8 cellular contexts compared by ENCODE assay signal in the genomic region with DNA sequence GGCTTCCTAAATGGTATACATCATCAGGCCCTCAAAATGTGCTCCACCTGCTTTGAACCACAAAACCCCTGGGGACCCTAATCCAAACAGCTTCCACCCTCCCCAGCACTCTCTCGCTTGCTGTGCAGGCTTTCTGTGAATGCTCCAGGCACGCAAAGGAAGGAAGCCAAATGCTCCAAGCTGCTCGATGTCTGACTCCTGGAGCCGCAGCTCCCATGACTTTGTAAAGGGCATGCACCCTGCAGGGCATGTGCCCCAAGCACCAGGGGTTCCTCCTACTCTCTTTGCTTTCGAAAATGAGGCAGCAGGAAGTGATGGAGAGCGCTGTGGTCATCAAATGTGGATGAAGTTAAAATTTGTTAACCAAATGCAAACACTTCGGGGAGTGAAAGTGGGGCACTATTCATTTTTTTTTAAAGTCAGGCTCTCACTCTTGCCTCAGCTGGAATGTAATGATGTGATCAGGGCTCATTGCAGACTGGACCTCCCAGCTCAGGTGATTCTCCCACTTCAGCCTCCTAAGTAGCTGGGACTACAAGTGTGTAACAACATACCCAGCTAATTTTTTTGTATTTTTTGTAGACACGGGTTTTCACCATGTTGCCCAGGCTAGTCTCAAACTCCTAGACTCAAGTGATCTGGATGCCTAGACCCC.
A peak's percentile ranks its signal among the peaks of the same experiment; 100 is the strongest.
DNase-seq lines count a peak whose midpoint lies in the region; ATAC-seq and TF ChIP-seq lines count a peak whose summit lies in the region.
"Not testable (repeated sequence)": the region's sequence is repeated elsewhere in the genome, so short reads cannot be mapped to it uniquely, and the experiment has no call there.

No MANE protein-coding gene starts in this region.

- not testable (repeated sequence) for H3K36me3 ChIP-seq in mammary epithelial cell (ENCODE audit: insufficient read depth, low read length); left lung

- 45% methylated on average over 6 of the region's 8 CpGs for WGBS in mammary epithelial cell (ENCODE audit: low coverage, missing lambda C conversion rate)

- H3K9ac ChIP-seq in mammary epithelial cell (ENCODE audit: insufficient read depth, low read length) = not testable (repeated sequence)

- not testable (repeated sequence) for H3K79me2 ChIP-seq in mammary epithelial cell (ENCODE audit: insufficient read depth, low read length)

- not testable (repeated sequence) for BruUV-seq in mammary epithelial cell (replicated peaks; lab: Mats Ljungman, UMichigan)

- not testable (repeated sequence) for H4K20me1 ChIP-seq in mammary epithelial cell (ENCODE audit: insufficient read depth, low read length)

- not testable (repeated sequence) for H3K9me3 ChIP-seq in mammary epithelial cell (replicated peaks; ENCODE audit: insufficient read depth, low read length); left lung

- DNase-seq in AG20443 (ENCODE audit: low spot score) (peak; percentile 41), NCI-H1092 treated with DMSO at 0.1 percent for 48 hours (lab: John Stamatoyannopoulos, UW) (peak; percentile 79)
- not testable (repeated sequence) for DNase-seq in mammary epithelial cell, left lung

- dilution Hi-C loops in mammary epithelial cell (cut with HindIII; ENCODE audit: low sequenced_read_pairs) = not testable (repeated sequence)

- H3K4me3 ChIP-seq in mammary epithelial cell (replicated peaks in 1 of 3; ENCODE audit: insufficient read depth in 1 of 3, low read depth in 2 of 3, low read length in 3 of 3); left lung: not testable (repeated sequence)

- CTCF ChIA-PET in mammary epithelial cell (lab: Charles Lee; ENCODE audit: low non-redundant PET) = not testable (repeated sequence)

- in situ Hi-C loops in mammary epithelial cell (cut with MboI; ENCODE audit: low sequenced_read_pairs in 2 of 2) = not testable (repeated sequence)

- not testable (repeated sequence) for H3K27ac ChIP-seq in mammary epithelial cell (ENCODE audit: insufficient read depth, low read depth, low read length); left lung

- H3K27me3 ChIP-seq in mammary epithelial cell (ENCODE audit: insufficient read depth, low read length); left lung: not testable (repeated sequence)

- intact Hi-C loops in mammary epithelial cell (cut with micrococcal nuclease); left lung (cut with DNase I): not testable (repeated sequence)

- peak overlapping the region; percentile 75 for H2AFZ ChIP-seq in mammary epithelial cell (ENCODE audit: low read depth, low read length)

- TF ChIP-seq POLR2A in Raji (IDR thresholded peaks at IDR 0.05; ENCODE audit: insufficient read depth, low read depth, low read length) = peak; percentile 43

- H3K4me1 ChIP-seq in mammary epithelial cell (ENCODE audit: insufficient read depth, low read length); left lung: not testable (repeated sequence)

- H3K4me2 ChIP-seq in mammary epithelial cell (ENCODE audit: insufficient read depth, low read depth, low read length) = not testable (repeated sequence)

- ATAC-seq in GM18511 (IDR thresholded peaks at IDR 0.05; ENCODE audit: unreplicated experiment) = peak; percentile 91
- ATAC-seq in GM21576 (IDR thresholded peaks at IDR 0.05; ENCODE audit: unreplicated experiment) = peak; percentile 91
- peak; percentile 90 for ATAC-seq in HG03097 (IDR thresholded peaks at IDR 0.05; ENCODE audit: low FRiP score, unreplicated experiment)
- ATAC-seq in left lung = peak; percentile 85

- TF ChIP-seq CTCF in mammary epithelial cell (conservative IDR thresholded peaks at IDR 0.05 in 1 of 2, IDR thresholded peaks at IDR 0.05 in 1 of 2; ENCODE audit: extremely low read depth in 1 of 2, insufficient read depth in 1 of 2, low read depth in 1 of 2, low read length in 2 of 2); left lung (IDR thresholded peaks at IDR 0.05): not testable (repeated sequence)
